In genomic region chr16:70438983-70439862, GRCh38 we compare ENCODE assay signal across 8 cellular contexts. TPM values are rescaled to one million over a fixed set of nuclear protein-coding genes. Genes with fewer than 3 reads are reported as not detected.
DNase-seq lines count a peak whose midpoint lies in the region; FAIRE-seq and TF ChIP-seq lines count a peak whose summit lies in the region.

Gene ST3GAL2, minus strand, starts transcription at chr16:70439100. Its CDS starts 40,570 bp downstream, at chr16:70398530.

- FAIRE-seq in HTR-8/SVneo (lab: Jason Lieb, UNC) (peak; percentile 96), endothelial cell of umbilical vein (lab: Jason Lieb, UNC) (peak; percentile 81)

- TF ChIP-seq CTCF in GM20000 (IDR thresholded peaks at IDR 0.05; ENCODE audit: extremely low read depth, missing control alignments) (peak; percentile 5), OCI-LY3 (IDR thresholded peaks at IDR 0.05; ENCODE audit: low read depth, low read length) (no peak), endothelial cell of umbilical vein (IDR thresholded peaks at IDR 0.05; ENCODE audit: extremely low read depth in 1 of 2, insufficient read depth in 1 of 2, low read depth in 1 of 2, low read length in 2 of 2) (no peak)

- H3K4me2 ChIP-seq in OCI-LY3 (ENCODE audit: low read length) (peak within 1 kb of the TSS; percentile 99), endothelial cell of umbilical vein (ENCODE audit: insufficient read depth, low read length) (peak within 1 kb of the TSS; percentile 96)

- peak within 1 kb of the TSS; percentile 96 for H3K4me3 ChIP-seq in OCI-LY3 (ENCODE audit: low read length)
- H3K4me3 ChIP-seq in endothelial cell of umbilical vein (replicated peaks in 1 of 3; ENCODE audit: insufficient read depth in 1 of 3, low read depth in 1 of 3, low read length in 3 of 3) = peak within 1 kb of the TSS; percentile 53 to 88 (median 66)
- peak within 1 kb of the TSS; percentile 64 for H3K4me3 ChIP-seq in mononuclear cell (ENCODE audit: low read length)

- peak within 1 kb of the TSS; percentile 73 for H3K27ac ChIP-seq in OCI-LY3 (ENCODE audit: low read length)
- peak within 1 kb of the TSS; percentile 42 for H3K27ac ChIP-seq in endothelial cell of umbilical vein (ENCODE audit: insufficient read depth, low read depth, low read length)

- dilution Hi-C loops in endothelial cell of umbilical vein (cut with MboI; ENCODE audit: extremely low pct_ligation_motif_present, low sequenced_read_pairs) = no loop called here

- DNase-seq in COLO829 (ENCODE audit: low spot score) (peak; percentile 85), GM20000 (ENCODE audit: low spot score) (peak; percentile 97), HTR-8/SVneo (ENCODE audit: insufficient read length, low spot score) (peak; percentile 95), endothelial cell of umbilical vein (ENCODE audit: low read depth, low spot score) (peak; percentile 95)
- peak; percentile 94 for DNase-seq in activated CD8-positive, alpha-beta memory T cell treated with anti-CD3 and anti-CD28 coated beads, Interleukin-2, amount 50 U/mL, for 48 hours
- DNase-seq in stimulated activated CD8-positive, alpha-beta memory T cell treated with anti-CD3 and anti-CD28 coated beads, Interleukin-2, amount 100 ng/mL, for 48 hours (ENCODE audit: low read depth in 2 of 2) = peak; percentile 90 to 92

- BruUV-seq in endothelial cell of umbilical vein (replicated peaks; lab: Mats Ljungman, UMichigan) = no TSS peak

- H2AFZ ChIP-seq in OCI-LY3 (ENCODE audit: low read depth, low read length) = peak within 1 kb of the TSS; percentile 89
- peak within 1 kb of the TSS; percentile 98 for H2AFZ ChIP-seq in endothelial cell of umbilical vein (ENCODE audit: low read depth, low read length)

- intact Hi-C loops in endothelial cell of umbilical vein (cut with micrococcal nuclease) = loop anchor here (1.0 to 2.0 kb wide), 4 partner anchors 15 to 84 kb away; partner anchors contain the start of genes COG4, FCSK and SF3B3

- CTCF ChIA-PET in endothelial cell of umbilical vein (lab: Charles Lee) = interaction anchor here (0.6 to 2.0 kb wide), 9 partner anchors 10 to 1150 kb away, joined by 3 to 8 read pairs (median 5); no protein-coding TSS in a partner anchor

- H3K9me1 ChIP-seq in endothelial cell of umbilical vein (replicated peaks; ENCODE audit: control insufficient read depth, extremely low read depth, insufficient read depth, low read length) = no peaks in the 10 kb centered on the region

- TF ChIP-seq POLR2A in endothelial cell of umbilical vein (IDR thresholded peaks at IDR 0.05; ENCODE audit: low read depth, low read length) = peak; percentile 34

- H3K9me3 ChIP-seq in OCI-LY3 (ENCODE audit: insufficient read depth, low read length) (no peaks in the 10 kb centered on the region), endothelial cell of umbilical vein (replicated peaks; ENCODE audit: control insufficient read depth, insufficient read depth, low read length) (no peaks in the 10 kb centered on the region), mononuclear cell (ENCODE audit: low read depth, low read length) (no peaks in the 10 kb centered on the region)

- H3K9ac ChIP-seq in OCI-LY3 (ENCODE audit: low read length) = peak within 1 kb of the TSS; percentile 95
- H3K9ac ChIP-seq in endothelial cell of umbilical vein (replicated peaks; ENCODE audit: extremely low read depth, insufficient read depth, low read length) = peak within 1 kb of the TSS; percentile 72

- H3K79me2 ChIP-seq in OCI-LY3 (ENCODE audit: low read length) (peaks cover 44% of the 10 kb centered on the region), endothelial cell of umbilical vein (ENCODE audit: control insufficient read depth, insufficient read depth, low read length) (peaks cover 33% of the 10 kb centered on the region)

- POLR2A ChIA-PET in endothelial cell of umbilical vein (lab: Charles Lee) = interaction anchor here (0.8 kb wide), 1 partner anchor 58 kb away, joined by 3 read pairs; no protein-coding TSS in a partner anchor

- H3K36me3 ChIP-seq in OCI-LY3 (replicated peaks; ENCODE audit: low read depth, low read length) (peaks cover 8% of the 10 kb centered on the region), endothelial cell of umbilical vein (ENCODE audit: control insufficient read depth in 2 of 2, extremely low read depth in 1 of 2, insufficient read depth in 2 of 2, low read length in 2 of 2) (peaks cover 0 to 5% of the 10 kb centered on the region in 2 experiments)

- H4K20me1 ChIP-seq in OCI-LY3 (ENCODE audit: insufficient read depth, low read length) (peaks cover 7% of the 10 kb centered on the region), endothelial cell of umbilical vein (replicated peaks; ENCODE audit: control insufficient read depth, extremely low read depth, insufficient read depth, low read length) (no peaks in the 10 kb centered on the region)

- H3K27me3 ChIP-seq in OCI-LY3 (ENCODE audit: low read depth, low read length) = no peaks in the 10 kb centered on the region
- no peaks in the 10 kb centered on the region for H3K27me3 ChIP-seq in endothelial cell of umbilical vein (ENCODE audit: control insufficient read depth in 2 of 2, insufficient read depth in 2 of 2, low read length in 2 of 2)
- H3K27me3 ChIP-seq in mononuclear cell (ENCODE audit: insufficient read depth, low read length) = no peaks in the 10 kb centered on the region

- H3K4me1 ChIP-seq in OCI-LY3 (ENCODE audit: low read length) (peaks cover 34% of the 10 kb centered on the region), endothelial cell of umbilical vein (ENCODE audit: control insufficient read depth, extremely low read depth, insufficient read depth, low read length) (peaks cover 31% of the 10 kb centered on the region), mononuclear cell (ENCODE audit: insufficient read depth, low read length) (peaks cover 41% of the 10 kb centered on the region)

TF ChIP-seq in endothelial cell of umbilical vein, 7 proteins besides CTCF, POLR2A, EP300 and RAD21:
- TF ChIP-seq EZH2 (IDR thresholded peaks at IDR 0.05; ENCODE audit: borderline replicate concordance, low read depth, low read length, severe bottlenecking) (no peak), POLR2AphosphoS5 (IDR thresholded peaks at IDR 0.05; ENCODE audit: insufficient read depth, low read depth, low read length) (peak; percentile 6), MYC (IDR thresholded peaks at IDR 0.05; ENCODE audit: low read depth, low read length) (peak; percentile 20)

RNA-seq across cellular contexts. Expression of gene ST3GAL2, which starts in this region (rescaled TPM):
- total RNA-seq in endothelial cell of umbilical vein (50.2 and 50.4 TPM in 2 replicates), mononuclear cell (18.5 TPM)
- 23.0 and 33.3 TPM in 2 replicates for polyA plus RNA-seq in endothelial cell of umbilical vein
- polyA plus RNA-seq in endothelial cell of umbilical vein (2011; cell fraction: cytosol; rRNA removed) = 25.7 and 28.4 TPM in 2 replicates
- 23.1 and 27.7 TPM in 2 replicates for polyA plus RNA-seq in endothelial cell of umbilical vein (2011; cell fraction: nucleus; rRNA removed)
- polyA plus RNA-seq in endothelial cell of umbilical vein (2012) = 22.1 and 34.0 TPM in 2 replicates
- 72.3 and 84.6 TPM in 2 replicates for polyA minus RNA-seq in endothelial cell of umbilical vein
- 19.8 TPM for polyA minus RNA-seq in endothelial cell of umbilical vein (2011; cell fraction: cytosol; rRNA and poly(A)+ RNA removed)
- 29.8 and 45.1 TPM in 2 replicates for polyA minus RNA-seq in endothelial cell of umbilical vein (2011; cell fraction: nucleus; rRNA and poly(A)+ RNA removed)

Comparison
In these comparisons a context has a peak if more than half of its experiments do, and no peak if none do; other contexts are left out.
1. Peak in every context shown above with its lines: DNase-seq, H3K4me3 ChIP-seq and H3K27ac ChIP-seq.